In the genomic region with DNA sequence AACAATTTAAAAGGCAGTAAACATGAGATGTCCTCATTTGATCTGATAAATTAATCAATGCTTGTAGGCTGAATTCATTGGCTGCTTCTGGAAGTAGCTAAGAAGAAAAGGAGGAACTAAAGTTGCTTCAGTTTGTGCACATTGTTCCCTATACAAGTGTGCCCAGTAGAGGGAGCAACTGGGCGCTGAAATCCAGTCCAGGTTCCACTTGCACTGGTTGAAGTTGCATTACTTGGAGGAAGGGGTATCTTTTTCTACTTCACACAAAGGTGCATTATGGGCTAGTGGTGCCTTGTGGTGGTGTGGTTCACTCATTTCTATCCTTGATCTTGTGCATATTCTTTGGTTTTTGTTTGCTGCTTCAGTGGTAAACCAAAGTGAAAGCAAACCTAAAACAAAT, we compare ENCODE assay signal across 9 cellular contexts.
DNase-seq lines count a peak whose midpoint lies in the region; ATAC-seq, FAIRE-seq and TF ChIP-seq lines count a peak whose summit lies in the region.
"Had no signal": no experiment of that assay in that cellular context is flagged by ENCODE, and none has a peak within 500 bp of the region (broad histone marks: within the 10 kb centered on the region; RNA-seq: fewer than 3 reads in every experiment).

No MANE protein-coding gene starts in this region.

- H3K4me2 ChIP-seq in keratinocyte (ENCODE audit: control insufficient read depth, extremely low read depth, insufficient read depth, low read depth, low read length) = no peak overlapping the region

- H3K9me3 ChIP-seq in breast epithelium = no peaks in the 10 kb centered on the region
- H3K9me3 ChIP-seq in keratinocyte (ENCODE audit: control insufficient read depth, low read depth, low read length) = no peaks in the 10 kb centered on the region

- H4K20me1 ChIP-seq in keratinocyte (ENCODE audit: control insufficient read depth, extremely low read depth, insufficient read depth, low read length) = no peaks in the 10 kb centered on the region

- dilution Hi-C loops in keratinocyte (cut with MboI; ENCODE audit: extremely low pct_ligation_motif_present, low sequenced_read_pairs) = no loop called here

- no peak overlapping the region for H3K4me3 Mint-ChIP-seq in MCF 10A (ENCODE audit: unreplicated experiment)
- no peak overlapping the region for H3K4me3 Mint-ChIP-seq in activated CD8-positive, alpha-beta T cell treated with anti-CD3 and anti-CD28 coated beads, Interleukin-2, amount 10 ng/mL, durations not matched to agents 7 days and 5 days

- no peak overlapping the region for H3K27ac Mint-ChIP-seq in MCF 10A (ENCODE audit: low read depth, unreplicated experiment)
- no peak overlapping the region for H3K27ac Mint-ChIP-seq in activated CD8-positive, alpha-beta T cell treated with anti-CD3 and anti-CD28 coated beads, Interleukin-2, amount 10 ng/mL, durations not matched to agents 7 days and 5 days

- no peaks in the 10 kb centered on the region for H3K79me2 ChIP-seq in keratinocyte (ENCODE audit: control insufficient read depth, insufficient read depth, low read length)

- no TSS peak for BruUV-seq in MCF 10A (replicated peaks; lab: Mats Ljungman, UMichigan)

- H3K9me3 Mint-ChIP-seq in MCF 10A (ENCODE audit: unreplicated experiment) = no peaks in the 10 kb centered on the region
- no peaks in the 10 kb centered on the region for H3K9me3 Mint-ChIP-seq in activated CD8-positive, alpha-beta T cell treated with anti-CD3 and anti-CD28 coated beads, Interleukin-2, amount 10 ng/mL, durations not matched to agents 7 days and 5 days (ENCODE audit: insufficient read depth)

- H3K4me1 ChIP-seq in breast epithelium (no peaks in the 10 kb centered on the region), keratinocyte (ENCODE audit: control insufficient read depth, extremely low read depth, insufficient read depth, low read length) (no peaks in the 10 kb centered on the region)

- TF ChIP-seq CTCF in MCF 10A (IDR thresholded peaks at IDR 0.05; ENCODE audit: unreplicated experiment) (peak; percentile 61), breast epithelium (IDR thresholded peaks at IDR 0.05) (peak in 1 of 3 donors; percentile 26), keratinocyte (optimal IDR thresholded peaks at IDR 0.05 in 1 of 3, IDR thresholded peaks at IDR 0.05 in 1 of 3, conservative IDR thresholded peaks at IDR 0.05 in 1 of 3; ENCODE audit: extremely low read depth in 1 of 3, insufficient read depth in 2 of 3, low read length in 3 of 3) (peak; percentile 48 to 84 (median 69))

- H3K27me3 ChIP-seq in breast epithelium = peaks cover 0 to 13% of the 10 kb centered on the region in 2 donors
- H3K27me3 ChIP-seq in keratinocyte (ENCODE audit: control insufficient read depth, extremely low read depth, insufficient read depth, low read length) = no peaks in the 10 kb centered on the region

- no peaks in the 10 kb centered on the region for H3K36me3 Mint-ChIP-seq in MCF 10A (ENCODE audit: insufficient read depth, unreplicated experiment)
- no peaks in the 10 kb centered on the region for H3K36me3 Mint-ChIP-seq in activated CD8-positive, alpha-beta T cell treated with anti-CD3 and anti-CD28 coated beads, Interleukin-2, amount 10 ng/mL, durations not matched to agents 7 days and 5 days (ENCODE audit: low read depth)

- POLR2A ChIA-PET in MCF 10A (lab: Yijun Ruan, JAX) = interaction anchor here (0.6 kb wide), 1 partner anchor 88 kb away, joined by 3 read pairs; no protein-coding TSS in a partner anchor
- POLR2A ChIA-PET in activated CD8-positive, alpha-beta T cell treated with anti-CD3 and anti-CD28 coated beads, Interleukin-2, amount 10 ng/mL, durations not matched to agents 7 days and 5 days (lab: Charles Lee) = no interaction called here

- H3K27me3 Mint-ChIP-seq in MCF 10A (ENCODE audit: insufficient read depth, unreplicated experiment) = peaks cover 29% of the 10 kb centered on the region
- H3K27me3 Mint-ChIP-seq in activated CD8-positive, alpha-beta T cell treated with anti-CD3 and anti-CD28 coated beads, Interleukin-2, amount 10 ng/mL, durations not matched to agents 7 days and 5 days (ENCODE audit: low read depth) = no peaks in the 10 kb centered on the region

- peaks cover 6% of the 10 kb centered on the region for H3K4me1 Mint-ChIP-seq in MCF 10A (ENCODE audit: insufficient read depth, unreplicated experiment)
- H3K4me1 Mint-ChIP-seq in activated CD8-positive, alpha-beta T cell treated with anti-CD3 and anti-CD28 coated beads, Interleukin-2, amount 10 ng/mL, durations not matched to agents 7 days and 5 days (ENCODE audit: low read depth) = no peaks in the 10 kb centered on the region

- ATAC-seq in GM21717 (IDR thresholded peaks at IDR 0.05; ENCODE audit: unreplicated experiment) = peak; percentile 92
- ATAC-seq in activated CD8-positive, alpha-beta T cell treated with anti-CD3 and anti-CD28 coated beads, Interleukin-2, amount 10 ng/mL, durations not matched to agents 7 days and 5 days = no peak

- H3K27ac ChIP-seq in breast epithelium (no peak overlapping the region), keratinocyte (ENCODE audit: control insufficient read depth, insufficient read depth, low read length) (no peak overlapping the region)
- H3K27ac ChIP-seq: epithelial cell of prostate had no signal

- CTCF ChIA-PET in MCF 10A (lab: Yijun Ruan, JAX) = interaction anchor here (0.5 to 4.5 kb wide), 26 partner anchors 10 to 1016 kb away, joined by 3 to 52 read pairs (median 3); no protein-coding TSS in a partner anchor
- CTCF ChIA-PET in activated CD8-positive, alpha-beta T cell treated with anti-CD3 and anti-CD28 coated beads, Interleukin-2, amount 10 ng/mL, durations not matched to agents 7 days and 5 days (lab: Charles Lee) = no interaction called here

- intact Hi-C loops in MCF 10A (cut with micrococcal nuclease) (loop anchor here (1.0 to 2.0 kb wide), 3 partner anchors 89 to 516 kb away; no protein-coding TSS in a partner anchor), breast epithelium (cut with DNase I; ENCODE audit: low total_unique reads) (no loop called here)

- FAIRE-seq in keratinocyte (lab: Jason Lieb, UNC) = no peak

- H3K9me1 ChIP-seq in keratinocyte (ENCODE audit: control insufficient read depth, extremely low read depth, insufficient read depth, low read length) = no peaks in the 10 kb centered on the region

- H2AFZ ChIP-seq in keratinocyte (ENCODE audit: control insufficient read depth, low read length) = no peak overlapping the region

- no peak for TF ChIP-seq POLR2A in breast epithelium (IDR thresholded peaks at IDR 0.05)

- DNase-seq in MCF 10A (ENCODE audit: unreplicated experiment) (peak; percentile 68), breast epithelium (ENCODE audit: low spot score in 2 of 2) (no peak), Kasumi-1 (lab: John Stamatoyannopoulos, UW) (peak; percentile 39 to 53), keratinocyte (ENCODE audit: low read depth, low spot score) (no peak), HCEC 1CT (no peak), NCI-H128 (lab: John Stamatoyannopoulos, UW; ENCODE audit: unreplicated experiment) (no peak)
- DNase-seq in activated CD8-positive, alpha-beta T cell treated with anti-CD3 and anti-CD28 coated beads, Interleukin-2, amount 10 ng/mL, durations not matched to agents 7 days and 5 days = peak; percentile 20

- H3K9ac ChIP-seq in keratinocyte (ENCODE audit: control insufficient read depth, extremely low read depth, insufficient read depth, low read length) = no peak overlapping the region

- no peak overlapping the region for H3K4me3 ChIP-seq in breast epithelium
- H3K4me3 ChIP-seq in keratinocyte (ENCODE audit: control insufficient read depth in 2 of 3, extremely low read depth in 1 of 3, insufficient read depth in 2 of 3, low read depth in 1 of 3, low read length in 3 of 3) = no peak overlapping the region

- H3K36me3 ChIP-seq in breast epithelium (no peaks in the 10 kb centered on the region), keratinocyte (ENCODE audit: control insufficient read depth in 2 of 2, extremely low read depth in 1 of 2, insufficient read depth in 2 of 2, low read length in 2 of 2) (no peaks in the 10 kb centered on the region)

Comparison
In these comparisons a context has a peak if more than half of its experiments do, and no peak if none do; other contexts are left out.
1. DNase-seq: peak in MCF 10A (single experiment), Kasumi-1 (2 of 2) and activated CD8-positive, alpha-beta T cell treated with anti-CD3 and anti-CD28 coated beads, Interleukin-2, amount 10 ng/mL, durations not matched to agents 7 days and 5 days (single experiment); none in breast epithelium (0 of 2), keratinocyte (single experiment), HCEC 1CT (single experiment) and NCI-H128 (single experiment).